In genomic region chr3:188026191-188026968, GRCh38 we compare ENCODE assay signal across 22 cellular contexts.
A peak's percentile ranks its signal among the peaks of the same experiment; 100 is the strongest.
DNase-seq lines count a peak whose midpoint lies in the region; ATAC-seq and TF ChIP-seq lines count a peak whose summit lies in the region.
"Had no signal": no experiment of that assay in that cellular context is flagged by ENCODE, and none has a peak within 500 bp of the region (broad histone marks: within the 10 kb centered on the region; RNA-seq: fewer than 3 reads in every experiment).

No MANE protein-coding gene starts in this region.

- H3K4me1 Mint-ChIP-seq in activated CD4-positive, alpha-beta T cell treated with anti-CD3 and anti-CD28 coated beads, Interleukin-2, amount 10 ng/mL, durations not matched to agents 24 days and 14 days: peaks cover 5% of the 10 kb centered on the region
- H3K4me1 Mint-ChIP-seq in activated CD4-positive, alpha-beta T cell treated with anti-CD3 and anti-CD28 coated beads, Interleukin-2, amount 10 ng/mL, durations not matched to agents 7 days and 5 days: peaks cover 5% of the 10 kb centered on the region
- H3K4me1 Mint-ChIP-seq: activated T-helper 17 cell treated with anti-CD3 and anti-CD28 coated beads, Interleukin-2, amount 50 U/mL, for 72 hours had no signal

- H3K27me3 ChIP-seq in thyroid gland: no peaks in the 10 kb centered on the region
- H3K27me3 ChIP-seq: ascending aorta, gastrocnemius medialis, sigmoid colon had no signal

- no peaks in the 10 kb centered on the region for H3K36me3 Mint-ChIP-seq in activated CD4-positive, alpha-beta T cell treated with anti-CD3 and anti-CD28 coated beads, Interleukin-2, amount 10 ng/mL, durations not matched to agents 24 days and 14 days (ENCODE audit: low read depth)
- peaks cover 4% of the 10 kb centered on the region for H3K36me3 Mint-ChIP-seq in activated CD4-positive, alpha-beta T cell treated with anti-CD3 and anti-CD28 coated beads, Interleukin-2, amount 10 ng/mL, durations not matched to agents 7 days and 5 days (ENCODE audit: low read depth)
- H3K36me3 Mint-ChIP-seq: activated naive CD8-positive, alpha-beta T cell; naive B cell had no signal

- peak; percentile 34 for DNase-seq in activated CD4-positive, alpha-beta T cell treated with anti-CD3 and anti-CD28 coated beads, Interleukin-2, amount 10 ng/mL, durations not matched to agents 24 days and 14 days
- no peak for DNase-seq in activated CD4-positive, alpha-beta T cell treated with anti-CD3 and anti-CD28 coated beads, Interleukin-2, amount 10 ng/mL, durations not matched to agents 7 days and 5 days
- peak; percentile 54 for DNase-seq in astrocyte of the hippocampus (ENCODE audit: low read depth, low spot score)
- peak in 1 of 2 donors; percentile 22 for DNase-seq in left colon
- DNase-seq in thyroid gland: peak; percentile 88 to 94
- DNase-seq in UCSD-AML1 (lab: John Stamatoyannopoulos, UW; ENCODE audit: unreplicated experiment): no peak
- no peak for DNase-seq in activated CD4-positive, alpha-beta T cell treated with anti-CD3 and anti-CD28 coated beads for 4 hours
- no peak for DNase-seq in HEK293T (ENCODE audit: extremely low spot score)
- DNase-seq: activated CD4-positive, alpha-beta T cell treated with anti-CD3 and anti-CD28 coated beads for 48 hours; gastrocnemius medialis; KBM-7; mesenchymal stem cell; naive B cell; NCI-H1694; PC-3; SHP77; sigmoid colon had no signal

- CTCF ChIA-PET in activated CD4-positive, alpha-beta T cell treated with anti-CD3 and anti-CD28 coated beads, Interleukin-2, amount 10 ng/mL, durations not matched to agents 7 days and 5 days (lab: Charles Lee): no interaction called here
- CTCF ChIA-PET in HEK293T (lab: Yijun Ruan, JAX): no interaction called here

- no peak overlapping the region for H3K27ac ChIP-seq in thyroid gland
- H3K27ac ChIP-seq: A549, ascending aorta, epithelial cell of prostate, gastrocnemius medialis, sigmoid colon had no signal

- peak; percentile 68 for ATAC-seq in left colon
- ATAC-seq: A549; activated T-helper 17 cell treated with anti-CD3 and anti-CD28 coated beads, Interleukin-2, amount 50 U/mL, for 72 hours; gastrocnemius medialis; PC-3 had no signal

- intact Hi-C loops in activated CD4-positive, alpha-beta T cell treated with anti-CD3 and anti-CD28 coated beads, Interleukin-2, amount 10 ng/mL, durations not matched to agents 24 days and 14 days (cut with micrococcal nuclease): no loop called here
- intact Hi-C loops in left colon (cut with DNase I, micrococcal nuclease): no loop called here
- intact Hi-C loops in thyroid gland (cut with DNase I): no loop called here

- H3K9me3 ChIP-seq in thyroid gland: no peaks in the 10 kb centered on the region
- H3K9me3 ChIP-seq: A549, ascending aorta, gastrocnemius medialis, sigmoid colon had no signal

- TF ChIP-seq POLR2A in thyroid gland (IDR thresholded peaks at IDR 0.05): no peak

- no peaks in the 10 kb centered on the region for H3K36me3 ChIP-seq in thyroid gland
- H3K36me3 ChIP-seq: ascending aorta, gastrocnemius medialis, sigmoid colon had no signal

- POLR2A ChIA-PET in activated CD4-positive, alpha-beta T cell treated with anti-CD3 and anti-CD28 coated beads, Interleukin-2, amount 10 ng/mL, durations not matched to agents 7 days and 5 days (lab: Charles Lee): no interaction called here
- POLR2A ChIA-PET in HEK293T (lab: Yijun Ruan, JAX): no interaction called here

- H3K4me3 Mint-ChIP-seq in activated CD4-positive, alpha-beta T cell treated with anti-CD3 and anti-CD28 coated beads, Interleukin-2, amount 10 ng/mL, durations not matched to agents 24 days and 14 days: no peak overlapping the region
- no peak overlapping the region for H3K4me3 Mint-ChIP-seq in activated CD4-positive, alpha-beta T cell treated with anti-CD3 and anti-CD28 coated beads, Interleukin-2, amount 10 ng/mL, durations not matched to agents 7 days and 5 days
- H3K4me3 Mint-ChIP-seq: activated naive CD8-positive, alpha-beta T cell; activated T-helper 17 cell treated with anti-CD3 and anti-CD28 coated beads, Interleukin-2, amount 50 U/mL, for 72 hours; naive B cell had no signal

- H3K27ac Mint-ChIP-seq in activated CD4-positive, alpha-beta T cell treated with anti-CD3 and anti-CD28 coated beads, Interleukin-2, amount 10 ng/mL, durations not matched to agents 24 days and 14 days: no peak overlapping the region
- no peak overlapping the region for H3K27ac Mint-ChIP-seq in activated CD4-positive, alpha-beta T cell treated with anti-CD3 and anti-CD28 coated beads, Interleukin-2, amount 10 ng/mL, durations not matched to agents 7 days and 5 days
- H3K27ac Mint-ChIP-seq: activated naive CD8-positive, alpha-beta T cell; activated T-helper 17 cell treated with anti-CD3 and anti-CD28 coated beads, Interleukin-2, amount 50 U/mL, for 72 hours had no signal

- no peak for TF ChIP-seq CTCF in thyroid gland (IDR thresholded peaks at IDR 0.05)

- H3K9me3 Mint-ChIP-seq in activated CD4-positive, alpha-beta T cell treated with anti-CD3 and anti-CD28 coated beads, Interleukin-2, amount 10 ng/mL, durations not matched to agents 24 days and 14 days: peaks cover 8% of the 10 kb centered on the region
- peaks cover 8% of the 10 kb centered on the region for H3K9me3 Mint-ChIP-seq in activated CD4-positive, alpha-beta T cell treated with anti-CD3 and anti-CD28 coated beads, Interleukin-2, amount 10 ng/mL, durations not matched to agents 7 days and 5 days
- H3K9me3 Mint-ChIP-seq: activated T-helper 17 cell treated with anti-CD3 and anti-CD28 coated beads, Interleukin-2, amount 50 U/mL, for 72 hours had no signal

- H3K4me1 ChIP-seq in thyroid gland: peaks cover 4 to 9% of the 10 kb centered on the region in 2 donors
- H3K4me1 ChIP-seq: A549, gastrocnemius medialis, sigmoid colon had no signal

- no peaks in the 10 kb centered on the region for H3K27me3 Mint-ChIP-seq in activated CD4-positive, alpha-beta T cell treated with anti-CD3 and anti-CD28 coated beads, Interleukin-2, amount 10 ng/mL, durations not matched to agents 24 days and 14 days
- no peaks in the 10 kb centered on the region for H3K27me3 Mint-ChIP-seq in activated CD4-positive, alpha-beta T cell treated with anti-CD3 and anti-CD28 coated beads, Interleukin-2, amount 10 ng/mL, durations not matched to agents 7 days and 5 days
- H3K27me3 Mint-ChIP-seq: activated naive CD8-positive, alpha-beta T cell; activated T-helper 17 cell treated with anti-CD3 and anti-CD28 coated beads, Interleukin-2, amount 50 U/mL, for 72 hours had no signal

- no peak overlapping the region for H3K4me3 ChIP-seq in thyroid gland (replicated peaks in 1 of 3)
- H3K4me3 ChIP-seq: A549, ascending aorta, gastrocnemius medialis, sigmoid colon had no signal

- 41 to 47% methylated on average over 3 of the region's 3 CpGs for WGBS in thyroid gland, 2 donors

TF ChIP-seq in HEK293T, 16 proteins besides CTCF, POLR2A, EP300 and RAD21:
- TF ChIP-seq TARDBP (IDR thresholded peaks at IDR 0.05) (no peak), FOXA1 (IDR thresholded peaks at IDR 0.05) (no peak), BHLHE40 (IDR thresholded peaks at IDR 0.05; ENCODE audit: borderline replicate concordance) (no peak), CTBP1 (IDR thresholded peaks at IDR 0.05; ENCODE audit: borderline replicate concordance) (no peak), LEF1 (IDR thresholded peaks at IDR 0.05; ENCODE audit: borderline replicate concordance) (no peak), PKNOX1 (IDR thresholded peaks at IDR 0.05) (no peak), FOXM1 (IDR thresholded peaks at IDR 0.05; ENCODE audit: borderline replicate concordance) (no peak), ARNT (IDR thresholded peaks at IDR 0.05) (no peak), ZNF384 (IDR thresholded peaks at IDR 0.05) (no peak), NFRKB (IDR thresholded peaks at IDR 0.05) (no peak)

Comparison
In these comparisons a context has a peak if more than half of its experiments do, and no peak if none do; other contexts are left out.
1. DNase-seq: peak in activated CD4-positive, alpha-beta T cell treated with anti-CD3 and anti-CD28 coated beads, Interleukin-2, amount 10 ng/mL, durations not matched to agents 24 days and 14 days (single experiment), astrocyte of the hippocampus (single experiment) and thyroid gland (2 of 2); none in activated CD4-positive, alpha-beta T cell treated with anti-CD3 and anti-CD28 coated beads, Interleukin-2, amount 10 ng/mL, durations not matched to agents 7 days and 5 days (single experiment), UCSD-AML1 (single experiment), activated CD4-positive, alpha-beta T cell treated with anti-CD3 and anti-CD28 coated beads for 4 hours (0 of 2) and HEK293T (single experiment).